In the genomic region with DNA sequence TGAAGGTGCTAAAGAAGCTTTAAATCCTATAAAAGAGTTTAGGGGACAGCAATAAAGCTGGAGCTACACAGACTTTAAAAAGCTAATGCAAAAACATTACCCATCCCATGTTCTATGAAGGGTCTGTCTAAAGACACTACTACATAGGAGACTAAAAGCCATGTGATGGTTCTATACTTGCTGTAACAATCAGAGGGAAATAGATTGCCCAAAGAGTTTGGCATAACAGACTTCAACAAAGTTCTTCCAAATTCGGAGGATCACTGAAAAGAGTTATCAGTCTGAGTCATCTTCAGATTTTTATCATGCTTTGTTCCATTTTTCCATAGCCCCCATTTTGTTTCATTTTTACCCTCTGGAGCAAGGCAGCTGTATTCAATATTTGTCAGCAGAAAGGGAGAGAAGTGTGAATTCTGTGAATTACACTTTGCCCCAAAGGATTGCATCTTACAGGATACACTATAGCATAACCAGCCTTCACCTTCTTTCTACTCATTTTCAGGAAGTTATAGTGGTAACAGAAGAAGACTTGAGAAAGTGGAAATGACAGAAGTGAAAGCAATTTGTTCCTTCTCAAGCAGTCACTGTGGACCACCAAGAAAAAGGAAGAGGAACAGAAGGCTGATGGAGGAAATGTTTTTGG, we compare ENCODE assay signal across 7 cellular contexts.
A peak's percentile ranks its signal among the peaks of the same experiment; 100 is the strongest.
DNase-seq lines count a peak whose midpoint lies in the region; ATAC-seq, FAIRE-seq and TF ChIP-seq lines count a peak whose summit lies in the region.
"Not testable (repeated sequence)": the region's sequence is repeated elsewhere in the genome, so short reads cannot be mapped to it uniquely, and the experiment has no call there.

No MANE protein-coding gene starts in this region.

- H3K36me3 Mint-ChIP-seq in activated naive CD8-positive, alpha-beta T cell treated with anti-CD3 and anti-CD28 coated beads, Interleukin-2, amount 50 U/mL, for 24 hours (ENCODE audit: low read depth) = not testable (repeated sequence)

- not testable (repeated sequence) for TF ChIP-seq CTCF in OCI-LY7 (conservative IDR thresholded peaks at IDR 0.05; ENCODE audit: low read length)

- H3K9me2 ChIP-seq in OCI-LY7 (ENCODE audit: insufficient read depth, low read length) = not testable (repeated sequence)

- not testable (repeated sequence) for BruUV-seq in OCI-LY7 (replicated peaks; lab: Mats Ljungman, UMichigan)

- not testable (repeated sequence) for H3K4me2 ChIP-seq in OCI-LY7 (ENCODE audit: low read length)

- H2AFZ ChIP-seq in OCI-LY7 (ENCODE audit: low read length) = not testable (repeated sequence)

- H3K4me3 Mint-ChIP-seq in activated naive CD8-positive, alpha-beta T cell treated with anti-CD3 and anti-CD28 coated beads, Interleukin-2, amount 50 U/mL, for 24 hours = not testable (repeated sequence)

- H3K4me3 ChIP-seq in OCI-LY7 (ENCODE audit: low read depth, low read length, poor library complexity, severe bottlenecking) = not testable (repeated sequence)

- POLR2A ChIA-PET in OCI-LY7 (lab: Charles Lee) = interaction anchor here (2.1 kb wide), 1 partner anchor 143 kb away, joined by 7 read pairs; a partner anchor contains a TSS

- not testable (repeated sequence) for DNase-seq in GM18507 (ENCODE audit: extremely low spot score, insufficient read length, low read depth); activated naive CD8-positive, alpha-beta T cell treated with anti-CD3 and anti-CD28 coated beads, Interleukin-2, amount 50 U/mL, for 24 hours
- DNase-seq in OCI-LY7 (ENCODE audit: low spot score) = peak; percentile 26

- H3K36me3 ChIP-seq in OCI-LY7 (ENCODE audit: insufficient read depth, low read length) = not testable (repeated sequence)

- H3K79me2 ChIP-seq in OCI-LY7 (ENCODE audit: insufficient read depth, low read depth, low read length) = not testable (repeated sequence)

- not testable (repeated sequence) for H3K9me3 ChIP-seq in OCI-LY7 (ENCODE audit: low read length)

- peak; percentile 91 for ATAC-seq in GM19397 (IDR thresholded peaks at IDR 0.05; ENCODE audit: unreplicated experiment)
- peak; percentile 87 for ATAC-seq in GM21825 (IDR thresholded peaks at IDR 0.05; ENCODE audit: unreplicated experiment)
- peak; percentile 70 for ATAC-seq in HG03060 (IDR thresholded peaks at IDR 0.05; ENCODE audit: low read depth, unreplicated experiment)
- ATAC-seq in HG03521 (IDR thresholded peaks at IDR 0.05; ENCODE audit: unreplicated experiment) = peak; percentile 72
- peak; percentile 57 for ATAC-seq in activated naive CD8-positive, alpha-beta T cell treated with anti-CD3 and anti-CD28 coated beads, Interleukin-2, amount 50 U/mL, for 24 hours

- not testable (repeated sequence) for H3K27ac ChIP-seq in OCI-LY7 (ENCODE audit: low read depth, low read length, poor library complexity, severe bottlenecking)

- peak; percentile 77 for FAIRE-seq in GM18507 (lab: Jason Lieb, UNC)

- H4K20me1 ChIP-seq in OCI-LY7 (ENCODE audit: insufficient read depth, low read length) = not testable (repeated sequence)

- H3K27me3 Mint-ChIP-seq in activated naive CD8-positive, alpha-beta T cell treated with anti-CD3 and anti-CD28 coated beads, Interleukin-2, amount 50 U/mL, for 24 hours = not testable (repeated sequence)

- not testable (repeated sequence) for H3K9me3 Mint-ChIP-seq in activated naive CD8-positive, alpha-beta T cell treated with anti-CD3 and anti-CD28 coated beads, Interleukin-2, amount 50 U/mL, for 24 hours

- intact Hi-C loops in OCI-LY7 (cut with micrococcal nuclease; ENCODE audit: unreplicated experiment) = loop anchor here (5.0 to 10.0 kb wide), 2 partner anchors 64 to 146 kb away; a partner anchor contains a TSS

- H3K4me1 ChIP-seq in OCI-LY7 (ENCODE audit: insufficient read depth, low read length, poor library complexity, severe bottlenecking) = not testable (repeated sequence)

- peaks cover 14% of the 10 kb centered on the region for H3K4me1 Mint-ChIP-seq in activated naive CD8-positive, alpha-beta T cell treated with anti-CD3 and anti-CD28 coated beads, Interleukin-2, amount 50 U/mL, for 24 hours

- H3K27ac Mint-ChIP-seq in activated naive CD8-positive, alpha-beta T cell treated with anti-CD3 and anti-CD28 coated beads, Interleukin-2, amount 50 U/mL, for 24 hours = peak overlapping the region; percentile 15

- CTCF ChIA-PET in OCI-LY7 (lab: Charles Lee; ENCODE audit: unreplicated experiment) = interaction anchor here (0.6 kb wide), 1 partner anchor 349 kb away, joined by 3 read pairs; no protein-coding TSS in a partner anchor
